In the genomic region with DNA sequence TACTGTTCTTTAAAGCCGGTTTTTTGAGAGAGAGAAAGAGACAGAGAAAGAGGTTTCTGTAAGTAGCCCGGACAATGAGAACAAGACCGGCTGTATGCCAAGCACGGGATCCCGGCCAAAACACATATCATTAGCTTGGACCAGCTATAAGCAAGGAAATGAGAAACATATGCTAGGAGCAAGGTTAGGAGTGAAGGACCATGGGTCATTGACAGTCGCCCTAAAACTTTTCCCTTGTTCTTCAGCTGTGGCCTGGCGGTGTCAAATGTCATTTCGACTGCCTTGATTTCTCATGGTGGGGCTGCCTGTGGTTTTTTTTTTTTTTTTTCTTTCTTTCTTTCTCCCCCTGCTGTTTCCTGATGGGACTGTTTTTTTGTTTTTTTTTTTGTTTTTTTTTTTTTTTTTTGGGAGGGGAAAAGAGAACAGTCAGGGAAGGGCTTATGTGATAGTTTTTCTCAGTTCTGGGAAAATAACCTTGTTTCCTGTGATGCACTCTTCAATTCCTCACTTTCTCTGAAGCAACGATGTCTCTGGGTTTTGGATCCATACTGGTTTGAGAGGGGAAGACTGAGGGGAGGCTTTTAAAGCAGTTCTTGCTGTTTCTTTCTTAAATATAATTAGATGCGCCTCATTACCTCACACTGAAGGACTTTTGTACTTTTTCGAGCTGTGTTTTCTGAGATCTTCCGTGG, we compare ENCODE assay signal across 9 cellular contexts.
DNase-seq lines count a peak whose midpoint lies in the region; ATAC-seq and TF ChIP-seq lines count a peak whose summit lies in the region.
"Had no signal": no experiment of that assay in that cellular context is flagged by ENCODE, and none has a peak within 500 bp of the region (broad histone marks: within the 10 kb centered on the region; RNA-seq: fewer than 3 reads in every experiment).

No MANE protein-coding gene starts in this region.

- no peak for TF ChIP-seq POLR2A in lower leg skin (IDR thresholded peaks at IDR 0.05)

- 29 to 36% methylated on average over 12 of the region's 12 CpGs for WGBS in lower leg skin, 2 donors

- peak; percentile 38 for DNase-seq in Ammon's horn (ENCODE audit: low spot score)
- peak; percentile 48 for DNase-seq in NCI-H2029 (lab: John Stamatoyannopoulos, UW)
- DNase-seq in cardiac fibroblast (ENCODE audit: low read depth in 2 of 2): peak; percentile 96 to 98
- DNase-seq in lower leg skin (ENCODE audit: low spot score in 2 of 2): peak; percentile 62 to 93
- DNase-seq in ureter (ENCODE audit: low spot score): peak; percentile 75
- DNase-seq in activated naive CD4-positive, alpha-beta T cell treated with anti-CD3 and anti-CD28 coated beads, Interleukin-2, amount 50 U/mL, for 72 hours (ENCODE audit: low spot score in 2 of 2): no peak

- TF ChIP-seq CTCF in cardiac fibroblast (IDR thresholded peaks at IDR 0.05; ENCODE audit: low read depth, low read length) (peak; percentile 48), lower leg skin (IDR thresholded peaks at IDR 0.05) (no peak)

- H3K4me3 ChIP-seq in cardiac fibroblast (replicated peaks in 1 of 2; ENCODE audit: low read depth in 2 of 2, low read length in 2 of 2) (no peak overlapping the region), lower leg skin (ENCODE audit: low read depth, poor library complexity, severe bottlenecking) (no peak overlapping the region)
- H3K4me3 ChIP-seq: GM12878 had no signal

- peaks cover 0 to 7% of the 10 kb centered on the region in 2 donors for H3K9me3 Mint-ChIP-seq in activated naive CD4-positive, alpha-beta T cell treated with anti-CD3 and anti-CD28 coated beads, Interleukin-2, amount 50 U/mL, for 72 hours

- intact Hi-C loops in lower leg skin (cut with DNase I; ENCODE audit: low total_unique reads): no loop called here

- H3K27ac Mint-ChIP-seq in activated naive CD4-positive, alpha-beta T cell treated with anti-CD3 and anti-CD28 coated beads, Interleukin-2, amount 50 U/mL, for 72 hours: no peak overlapping the region

- ATAC-seq in GM18498 (IDR thresholded peaks at IDR 0.05; ENCODE audit: unreplicated experiment): no peak
- ATAC-seq in HG03439 (IDR thresholded peaks at IDR 0.05; ENCODE audit: unreplicated experiment): no peak
- ATAC-seq in activated naive CD4-positive, alpha-beta T cell treated with anti-CD3 and anti-CD28 coated beads, Interleukin-2, amount 50 U/mL, for 72 hours: no peak
- ATAC-seq: GM12878 had no signal

- H3K36me3 Mint-ChIP-seq in activated naive CD4-positive, alpha-beta T cell treated with anti-CD3 and anti-CD28 coated beads, Interleukin-2, amount 50 U/mL, for 72 hours: no peaks in the 10 kb centered on the region

Comparison
In these comparisons a context has a peak if more than half of its experiments do, and no peak if none do; other contexts are left out.
1. DNase-seq: peak in Ammon's horn (single experiment), NCI-H2029 (single experiment), cardiac fibroblast (2 of 2), lower leg skin (2 of 2) and ureter (single experiment); none in activated naive CD4-positive, alpha-beta T cell treated with anti-CD3 and anti-CD28 coated beads, Interleukin-2, amount 50 U/mL, for 72 hours (0 of 2).